Comparison of ENCODE assay signal across 20 cellular contexts in the genomic region with DNA sequence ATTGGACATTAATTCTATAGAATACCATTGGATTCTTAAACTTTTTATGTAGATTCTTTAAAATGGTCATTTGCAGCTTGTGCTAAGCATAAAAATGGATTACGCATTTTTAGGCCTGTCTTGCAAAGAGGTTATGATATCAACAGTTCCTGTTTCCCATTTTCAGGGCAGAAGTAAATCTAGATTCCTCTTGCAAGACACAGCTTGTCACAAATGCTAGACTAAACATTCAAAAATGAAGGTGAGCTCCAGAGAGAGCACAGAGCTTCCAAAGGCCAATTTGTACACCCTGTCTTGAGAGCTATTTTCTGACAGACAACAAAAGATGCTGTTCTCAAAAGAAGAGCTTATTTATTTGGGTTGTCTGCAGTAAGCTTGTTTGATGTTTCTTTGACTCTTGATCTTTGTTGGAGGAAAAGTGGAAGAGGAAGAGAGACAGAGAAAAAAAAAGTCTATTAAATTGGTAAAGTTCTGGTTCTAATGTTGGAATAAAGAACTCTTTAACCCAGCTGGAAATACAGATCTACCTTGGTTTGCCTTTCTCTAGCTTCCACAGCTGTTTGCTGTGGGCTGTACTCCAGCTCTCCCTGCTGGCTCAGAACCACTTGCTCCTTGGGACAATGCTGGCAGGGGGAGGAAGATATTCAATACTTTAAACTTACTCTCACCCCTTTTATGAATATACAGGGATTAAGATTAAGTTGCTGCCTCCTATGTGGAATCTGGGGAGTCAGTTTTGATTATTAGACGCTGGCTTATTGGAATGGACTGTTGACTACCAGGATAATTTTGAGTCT.
DNase-seq lines count a peak whose midpoint lies in the region; ATAC-seq and TF ChIP-seq lines count a peak whose summit lies in the region.
"Had no signal": no experiment of that assay in that cellular context is flagged by ENCODE, and none has a peak within 500 bp of the region (broad histone marks: within the 10 kb centered on the region; RNA-seq: fewer than 3 reads in every experiment).

No MANE protein-coding gene starts in this region.

- TF ChIP-seq CTCF in AG04449 (IDR thresholded peaks at IDR 0.05; ENCODE audit: insufficient read depth, low read length, missing control alignments) (peak; percentile 16), chondrocyte (IDR thresholded peaks at IDR 0.05) (peak; percentile 49)

- ATAC-seq in left ventricle myocardium superior = peak; percentile 77
- ATAC-seq: gastroesophageal sphincter had no signal

- H3K36me3 ChIP-seq in CD8-positive, alpha-beta memory T cell (ENCODE audit: insufficient read depth, low read length) = no peaks in the 10 kb centered on the region
- H3K36me3 ChIP-seq: BLaER1 treated with 17β-estradiol and CSF1 and Interleukin-3, amounts not matched to agents 10 nM and 100 nM; gastroesophageal sphincter; HAP-1 had no signal

- no peaks in the 10 kb centered on the region for H3K9me3 ChIP-seq in CD8-positive, alpha-beta memory T cell (ENCODE audit: low read length)
- H3K9me3 ChIP-seq: gastroesophageal sphincter, HAP-1 had no signal

- H3K27me3 ChIP-seq in CD8-positive, alpha-beta memory T cell (ENCODE audit: insufficient read depth, low read length, poor library complexity, severe bottlenecking) = no peaks in the 10 kb centered on the region
- H3K27me3 ChIP-seq: BLaER1 treated with 17β-estradiol and CSF1 and Interleukin-3, amounts not matched to agents 10 nM and 100 nM; gastroesophageal sphincter had no signal

- no peak overlapping the region for H3K4me3 ChIP-seq in AG04449 (ENCODE audit: low read depth, low read length)
- no peak overlapping the region for H3K4me3 ChIP-seq in CD8-positive, alpha-beta memory T cell (ENCODE audit: low read length)
- H3K4me3 ChIP-seq: BLaER1 treated with 17β-estradiol and CSF1 and Interleukin-3, amounts not matched to agents 10 nM and 100 nM; gastroesophageal sphincter; HAP-1 had no signal

- intact Hi-C loops in left ventricle myocardium superior (cut with micrococcal nuclease) = no loop called here

- POLR2A ChIA-PET in AG04449 (lab: Yijun Ruan, JAX) = no interaction called here
- POLR2A ChIA-PET in CD8-positive, alpha-beta memory T cell (lab: Charles Lee) = no interaction called here

- H3K36me3 Mint-ChIP-seq in chondrocyte (ENCODE audit: low read depth) = peaks cover 7% of the 10 kb centered on the region
- H3K36me3 Mint-ChIP-seq in CD8-positive, alpha-beta memory T cell = no peaks in the 10 kb centered on the region
- H3K36me3 Mint-ChIP-seq: activated naive CD8-positive, alpha-beta T cell treated with anti-CD3 and anti-CD28 coated beads, Interleukin-2, amount 10 ng/mL, durations not matched to agents 7 days and 5 days had no signal

- H3K4me3 Mint-ChIP-seq in chondrocyte (ENCODE audit: unreplicated experiment) = no peak overlapping the region
- H3K4me3 Mint-ChIP-seq in CD8-positive, alpha-beta memory T cell = no peak overlapping the region
- H3K4me3 Mint-ChIP-seq: activated CD4-positive, alpha-beta T cell treated with anti-CD3 and anti-CD28 coated beads, Interleukin-2, amount 10 ng/mL, durations not matched to agents 7 days and 5 days; activated naive CD8-positive, alpha-beta T cell treated with anti-CD3 and anti-CD28 coated beads, Interleukin-2, amount 10 ng/mL, durations not matched to agents 7 days and 5 days; activated T-cell treated with anti-CD3 and anti-CD28 coated beads, Interleukin-2, amount 50 U/mL, for 24 hours had no signal

- DNase-seq in AG04449 (ENCODE audit: low read depth, low spot score) (no peak), H4 (ENCODE audit: low spot score) (peak; percentile 20), chondrocyte (ENCODE audit: low spot score) (no peak), left ventricle myocardium superior (peak; percentile 54), NCI-H2227 treated with DMSO at 0.1 percent for 48 hours (lab: John Stamatoyannopoulos, UW) (no peak), HPDE6-E6E7 (ENCODE audit: extremely low spot score) (no peak), T1000 (lab: John Stamatoyannopoulos, UW) (no peak)
- DNase-seq in CD8-positive, alpha-beta memory T cell = no peak
- DNase-seq: activated CD4-positive, alpha-beta T cell treated with anti-CD3 and anti-CD28 coated beads, Interleukin-2, amount 10 ng/mL, durations not matched to agents 7 days and 5 days; activated naive CD8-positive, alpha-beta T cell treated with anti-CD3 and anti-CD28 coated beads, Interleukin-2, amount 10 ng/mL, durations not matched to agents 7 days and 5 days; activated T-cell treated with anti-CD3 and anti-CD28 coated beads, Interleukin-2, amount 50 U/mL, for 24 hours; KBM-7; NCI-H187; NCI-H748 treated with DMSO at 0.1 percent for 48 hours; occipital lobe; RPMI8226; T-helper 9 cell had no signal

- H3K9me3 Mint-ChIP-seq in chondrocyte (ENCODE audit: low read depth) = peaks cover 11% of the 10 kb centered on the region
- H3K9me3 Mint-ChIP-seq in CD8-positive, alpha-beta memory T cell = peaks cover 13 to 37% (median 19%) of the 10 kb centered on the region in 5 donors

- CTCF ChIA-PET in AG04449 (lab: Yijun Ruan, JAX) = interaction anchor here (0.7 to 0.9 kb wide), 2 partner anchors 22 to 523 kb away, joined by 3 read pairs; no protein-coding TSS in a partner anchor
- CTCF ChIA-PET in CD8-positive, alpha-beta memory T cell (lab: Charles Lee) = no interaction called here

- no peaks in the 10 kb centered on the region for H3K27me3 Mint-ChIP-seq in chondrocyte (ENCODE audit: low read depth)
- H3K27me3 Mint-ChIP-seq in CD8-positive, alpha-beta memory T cell = no peaks in the 10 kb centered on the region
- H3K27me3 Mint-ChIP-seq: activated CD4-positive, alpha-beta T cell treated with anti-CD3 and anti-CD28 coated beads, Interleukin-2, amount 10 ng/mL, durations not matched to agents 7 days and 5 days; activated naive CD8-positive, alpha-beta T cell treated with anti-CD3 and anti-CD28 coated beads, Interleukin-2, amount 10 ng/mL, durations not matched to agents 7 days and 5 days; activated T-cell treated with anti-CD3 and anti-CD28 coated beads, Interleukin-2, amount 50 U/mL, for 24 hours had no signal

- no peak overlapping the region for H3K27ac Mint-ChIP-seq in chondrocyte (ENCODE audit: unreplicated experiment)
- no peak overlapping the region for H3K27ac Mint-ChIP-seq in CD8-positive, alpha-beta memory T cell
- H3K27ac Mint-ChIP-seq: activated CD4-positive, alpha-beta T cell treated with anti-CD3 and anti-CD28 coated beads, Interleukin-2, amount 10 ng/mL, durations not matched to agents 7 days and 5 days; activated naive CD8-positive, alpha-beta T cell treated with anti-CD3 and anti-CD28 coated beads, Interleukin-2, amount 10 ng/mL, durations not matched to agents 7 days and 5 days; activated T-cell treated with anti-CD3 and anti-CD28 coated beads, Interleukin-2, amount 50 U/mL, for 24 hours had no signal

- H3K4me1 Mint-ChIP-seq in chondrocyte (ENCODE audit: low read depth) = peaks cover 21% of the 10 kb centered on the region
- no peaks in the 10 kb centered on the region for H3K4me1 Mint-ChIP-seq in CD8-positive, alpha-beta memory T cell
- H3K4me1 Mint-ChIP-seq: activated CD4-positive, alpha-beta T cell treated with anti-CD3 and anti-CD28 coated beads, Interleukin-2, amount 10 ng/mL, durations not matched to agents 7 days and 5 days; activated naive CD8-positive, alpha-beta T cell treated with anti-CD3 and anti-CD28 coated beads, Interleukin-2, amount 10 ng/mL, durations not matched to agents 7 days and 5 days had no signal

- no peak overlapping the region for H3K27ac ChIP-seq in CD8-positive, alpha-beta memory T cell (ENCODE audit: low read depth, low read length)
- H3K27ac ChIP-seq: gastroesophageal sphincter had no signal

- no peaks in the 10 kb centered on the region for H3K4me1 ChIP-seq in CD8-positive, alpha-beta memory T cell (ENCODE audit: insufficient read depth, low read length)
- H3K4me1 ChIP-seq: gastroesophageal sphincter, HAP-1 had no signal

Comparison
In these comparisons a context has a peak if more than half of its experiments do, and no peak if none do; other contexts are left out.
1. DNase-seq: peak in H4 (single experiment) and left ventricle myocardium superior (single experiment); none in AG04449 (single experiment), chondrocyte (single experiment), NCI-H2227 treated with DMSO at 0.1 percent for 48 hours (single experiment), HPDE6-E6E7 (single experiment), CD8-positive, alpha-beta memory T cell (0 of 5) and T1000 (single experiment).